ENCODE assay signal across 1 cellular context in the genomic region with DNA sequence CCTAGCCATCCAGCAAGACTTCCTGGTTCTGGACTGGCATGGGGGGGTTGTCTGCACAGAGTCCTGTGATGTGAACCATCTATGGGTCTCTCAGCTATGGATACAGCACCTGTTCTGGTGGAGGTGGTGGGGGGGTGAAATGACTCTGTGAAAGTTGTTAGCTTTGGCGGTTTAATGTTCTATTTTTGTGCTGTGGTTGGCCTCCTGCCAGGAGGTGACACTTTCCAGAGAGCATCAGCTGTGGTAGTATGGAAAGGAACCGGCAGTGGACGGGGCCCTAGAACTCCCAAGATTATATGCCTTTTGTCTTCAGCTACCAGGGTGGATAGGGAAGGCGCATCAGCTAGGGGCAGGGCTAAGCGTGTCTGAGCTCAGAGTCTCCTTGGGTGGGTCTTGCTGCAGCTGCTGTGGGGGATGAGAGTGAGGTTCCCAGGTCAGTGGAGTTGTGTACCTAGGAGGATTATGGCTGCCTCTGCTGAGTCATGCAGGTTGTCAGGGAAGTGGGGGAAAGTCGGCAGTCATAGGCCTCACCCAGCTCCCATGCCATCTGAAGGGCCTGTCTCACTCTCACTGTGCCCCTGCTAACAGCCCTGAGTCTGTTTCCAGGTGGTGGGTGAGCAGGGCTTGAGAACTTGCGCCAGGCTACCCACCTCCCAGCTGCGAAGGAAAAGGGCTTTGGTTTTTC.
TF ChIP-seq lines count a peak whose summit lies in the region.

No MANE protein-coding gene starts in this region.

TF ChIP-seq in GM23338, 12 proteins besides CTCF, POLR2A, EP300 and RAD21 (continued from another document):
- TF ChIP-seq, protein P1, sequence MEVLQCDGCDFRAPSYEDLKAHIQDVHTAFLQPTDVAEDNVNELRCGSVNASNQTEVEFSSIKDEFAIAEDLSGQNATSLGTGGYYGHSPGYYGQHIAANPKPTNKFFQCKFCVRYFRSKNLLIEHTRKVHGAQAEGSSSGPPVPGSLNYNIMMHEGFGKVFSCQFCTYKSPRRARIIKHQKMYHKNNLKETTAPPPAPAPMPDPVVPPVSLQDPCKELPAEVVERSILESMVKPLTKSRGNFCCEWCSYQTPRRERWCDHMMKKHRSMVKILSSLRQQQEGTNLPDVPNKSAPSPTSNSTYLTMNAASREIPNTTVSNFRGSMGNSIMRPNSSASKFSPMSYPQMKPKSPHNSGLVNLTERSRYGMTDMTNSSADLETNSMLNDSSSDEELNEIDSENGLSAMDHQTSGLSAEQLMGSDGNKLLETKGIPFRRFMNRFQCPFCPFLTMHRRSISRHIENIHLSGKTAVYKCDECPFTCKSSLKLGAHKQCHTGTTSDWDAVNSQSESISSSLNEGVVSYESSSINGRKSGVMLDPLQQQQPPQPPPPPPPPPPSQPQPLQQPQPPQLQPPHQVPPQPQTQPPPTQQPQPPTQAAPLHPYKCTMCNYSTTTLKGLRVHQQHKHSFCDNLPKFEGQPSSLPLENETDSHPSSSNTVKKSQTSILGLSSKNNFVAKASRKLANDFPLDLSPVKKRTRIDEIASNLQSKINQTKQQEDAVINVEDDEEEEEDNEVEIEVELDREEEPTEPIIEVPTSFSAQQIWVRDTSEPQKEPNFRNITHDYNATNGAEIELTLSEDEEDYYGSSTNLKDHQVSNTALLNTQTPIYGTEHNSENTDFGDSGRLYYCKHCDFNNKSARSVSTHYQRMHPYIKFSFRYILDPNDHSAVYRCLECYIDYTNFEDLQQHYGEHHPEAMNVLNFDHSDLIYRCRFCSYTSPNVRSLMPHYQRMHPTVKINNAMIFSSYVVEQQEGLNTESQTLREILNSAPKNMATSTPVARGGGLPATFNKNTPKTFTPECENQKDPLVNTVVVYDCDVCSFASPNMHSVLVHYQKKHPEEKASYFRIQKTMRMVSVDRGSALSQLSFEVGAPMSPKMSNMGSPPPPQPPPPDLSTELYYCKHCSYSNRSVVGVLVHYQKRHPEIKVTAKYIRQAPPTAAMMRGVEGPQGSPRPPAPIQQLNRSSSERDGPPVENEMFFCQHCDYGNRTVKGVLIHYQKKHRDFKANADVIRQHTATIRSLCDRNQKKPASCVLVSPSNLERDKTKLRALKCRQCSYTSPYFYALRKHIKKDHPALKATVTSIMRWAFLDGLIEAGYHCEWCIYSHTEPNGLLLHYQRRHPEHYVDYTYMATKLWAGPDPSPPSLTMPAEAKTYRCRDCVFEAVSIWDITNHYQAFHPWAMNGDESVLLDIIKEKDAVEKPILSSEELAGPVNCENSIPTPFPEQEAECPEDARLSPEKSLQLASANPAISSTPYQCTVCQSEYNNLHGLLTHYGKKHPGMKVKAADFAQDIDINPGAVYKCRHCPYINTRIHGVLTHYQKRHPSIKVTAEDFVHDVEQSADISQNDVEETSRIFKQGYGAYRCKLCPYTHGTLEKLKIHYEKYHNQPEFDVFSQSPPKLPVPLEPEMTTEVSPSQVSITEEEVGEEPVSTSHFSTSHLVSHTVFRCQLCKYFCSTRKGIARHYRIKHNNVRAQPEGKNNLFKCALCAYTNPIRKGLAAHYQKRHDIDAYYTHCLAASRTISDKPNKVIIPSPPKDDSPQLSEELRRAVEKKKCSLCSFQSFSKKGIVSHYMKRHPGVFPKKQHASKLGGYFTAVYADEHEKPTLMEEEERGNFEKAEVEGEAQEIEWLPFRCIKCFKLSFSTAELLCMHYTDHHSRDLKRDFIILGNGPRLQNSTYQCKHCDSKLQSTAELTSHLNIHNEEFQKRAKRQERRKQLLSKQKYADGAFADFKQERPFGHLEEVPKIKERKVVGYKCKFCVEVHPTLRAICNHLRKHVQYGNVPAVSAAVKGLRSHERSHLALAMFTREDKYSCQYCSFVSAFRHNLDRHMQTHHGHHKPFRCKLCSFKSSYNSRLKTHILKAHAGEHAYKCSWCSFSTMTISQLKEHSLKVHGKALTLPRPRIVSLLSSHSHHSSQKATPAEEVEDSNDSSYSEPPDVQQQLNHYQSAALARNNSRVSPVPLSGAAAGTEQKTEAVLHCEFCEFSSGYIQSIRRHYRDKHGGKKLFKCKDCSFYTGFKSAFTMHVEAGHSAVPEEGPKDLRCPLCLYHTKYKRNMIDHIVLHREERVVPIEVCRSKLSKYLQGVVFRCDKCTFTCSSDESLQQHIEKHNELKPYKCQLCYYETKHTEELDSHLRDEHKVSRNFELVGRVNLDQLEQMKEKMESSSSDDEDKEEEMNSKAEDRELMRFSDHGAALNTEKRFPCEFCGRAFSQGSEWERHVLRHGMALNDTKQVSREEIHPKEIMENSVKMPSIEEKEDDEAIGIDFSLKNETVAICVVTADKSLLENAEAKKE (CRISPR knock-in tag; IDR thresholded peaks at IDR 0.05), result no peak
- no peak for TF ChIP-seq ZNF114 (CRISPR knock-in tag; IDR thresholded peaks at IDR 0.05)
- TF ChIP-seq EZH2 (IDR thresholded peaks at IDR 0.05; ENCODE audit: low read depth, unreplicated experiment), result no peak
- TF ChIP-seq, protein P2, sequence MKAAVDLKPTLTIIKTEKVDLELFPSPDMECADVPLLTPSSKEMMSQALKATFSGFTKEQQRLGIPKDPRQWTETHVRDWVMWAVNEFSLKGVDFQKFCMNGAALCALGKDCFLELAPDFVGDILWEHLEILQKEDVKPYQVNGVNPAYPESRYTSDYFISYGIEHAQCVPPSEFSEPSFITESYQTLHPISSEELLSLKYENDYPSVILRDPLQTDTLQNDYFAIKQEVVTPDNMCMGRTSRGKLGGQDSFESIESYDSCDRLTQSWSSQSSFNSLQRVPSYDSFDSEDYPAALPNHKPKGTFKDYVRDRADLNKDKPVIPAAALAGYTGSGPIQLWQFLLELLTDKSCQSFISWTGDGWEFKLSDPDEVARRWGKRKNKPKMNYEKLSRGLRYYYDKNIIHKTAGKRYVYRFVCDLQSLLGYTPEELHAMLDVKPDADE (IDR thresholded peaks at IDR 0.05), result no peak
